In genomic region chr17:18158022-18158600, GRCh38 we compare ENCODE assay signal across 8 cellular contexts. TPM values are rescaled to one million over a fixed set of nuclear protein-coding genes. Genes with fewer than 3 reads are reported as not detected.
DNase-seq lines count a peak whose midpoint lies in the region; ATAC-seq, FAIRE-seq and TF ChIP-seq lines count a peak whose summit lies in the region.

No MANE protein-coding gene starts in this region.

- DNase-seq in GM18507 (ENCODE audit: extremely low spot score, insufficient read length, low read depth): peak; percentile 82
- DNase-seq in T-helper 2 cell: peak; percentile 86 to 93 (median 90)
- peak in 40 of 58 donors; percentile 4 to 81 (median 30) for DNase-seq in anterior cingulate cortex (lab: John Stamatoyannopoulos, UW)
- peak; percentile 98 for DNase-seq in hepatocyte (ENCODE audit: low spot score)
- DNase-seq in sciatic nerve (ENCODE audit: low spot score): peak; percentile 99

- no peaks in the 10 kb centered on the region for H4K20me1 ChIP-seq in hepatocyte (ENCODE audit: insufficient read depth, poor library complexity, severe bottlenecking)

- TF ChIP-seq CTCF in hepatocyte (IDR thresholded peaks at IDR 0.05; ENCODE audit: poor library complexity): no peak

- H3K4me1 ChIP-seq in hepatocyte (ENCODE audit: insufficient read depth): peaks cover 9% of the 10 kb centered on the region

- peak overlapping the region; percentile 49 for H3K4me3 ChIP-seq in hepatocyte

- H3K9me2 ChIP-seq in hepatocyte (replicated peaks; ENCODE audit: insufficient read depth): no peaks in the 10 kb centered on the region

- H3K9me3 ChIP-seq in hepatocyte (ENCODE audit: low read depth): no peaks in the 10 kb centered on the region

- no peaks in the 10 kb centered on the region for H3K27me3 ChIP-seq in hepatocyte

- peak overlapping the region; percentile 35 for H3K27ac ChIP-seq in hepatocyte

- H2AFZ ChIP-seq in hepatocyte: peak overlapping the region; percentile 66

- peak; percentile 95 for FAIRE-seq in GM18507 (lab: Jason Lieb, UNC)

- ATAC-seq in HG03439 (IDR thresholded peaks at IDR 0.05; ENCODE audit: unreplicated experiment) (peak; percentile 33), sciatic nerve (peak; percentile 74), HG02588 (IDR thresholded peaks at IDR 0.05; ENCODE audit: unreplicated experiment) (no peak), GM19467 (IDR thresholded peaks at IDR 0.05; ENCODE audit: unreplicated experiment) (no peak)

- intact Hi-C loops in sciatic nerve (cut with DNase I): no loop called here

- peak overlapping the region; percentile 86 for H3K4me2 ChIP-seq in hepatocyte

- H3K79me2 ChIP-seq in hepatocyte: no peaks in the 10 kb centered on the region

- no peaks in the 10 kb centered on the region for H3K36me3 ChIP-seq in hepatocyte (replicated peaks; ENCODE audit: insufficient read depth, low read depth)

- WGBS in hepatocyte (ENCODE audit: low lambda C conversion rate, missing lambda C conversion rate): 12% methylated on average over 22 of the region's 26 CpGs

RNA-seq across cellular contexts. Expression of gene ALKBH5, which starts 25.5 kb away (rescaled TPM):
- total RNA-seq in hepatocyte (56.6 and 68.6 TPM in 2 replicates), sciatic nerve (96.3 TPM)
- 66.6 and 78.3 TPM in 2 replicates for polyA plus RNA-seq in hepatocyte

RNA-seq across cellular contexts. Expression of gene MYO15A, which starts 49.6 kb away (rescaled TPM):
- 1.2 and 2.4 TPM in 2 replicates for total RNA-seq in hepatocyte
- polyA plus RNA-seq in hepatocyte: 2.8 and 4.7 TPM in 2 replicates
- total RNA-seq in sciatic nerve: 4.4 TPM

Comparison
In these comparisons a context has a peak if more than half of its experiments do, and no peak if none do; other contexts are left out.
1. DNase-seq: peak in every context shown above with its lines; median percentile 99 in sciatic nerve; 98 in hepatocyte; 90 in T-helper 2 cell; 82 in GM18507; 30 in anterior cingulate cortex.
2. ATAC-seq: peak in HG03439 (single experiment) and sciatic nerve (single experiment); none in HG02588 (single experiment) and GM19467 (single experiment).